Comparison of ENCODE assay signal across 10 cellular contexts in the genomic region with DNA sequence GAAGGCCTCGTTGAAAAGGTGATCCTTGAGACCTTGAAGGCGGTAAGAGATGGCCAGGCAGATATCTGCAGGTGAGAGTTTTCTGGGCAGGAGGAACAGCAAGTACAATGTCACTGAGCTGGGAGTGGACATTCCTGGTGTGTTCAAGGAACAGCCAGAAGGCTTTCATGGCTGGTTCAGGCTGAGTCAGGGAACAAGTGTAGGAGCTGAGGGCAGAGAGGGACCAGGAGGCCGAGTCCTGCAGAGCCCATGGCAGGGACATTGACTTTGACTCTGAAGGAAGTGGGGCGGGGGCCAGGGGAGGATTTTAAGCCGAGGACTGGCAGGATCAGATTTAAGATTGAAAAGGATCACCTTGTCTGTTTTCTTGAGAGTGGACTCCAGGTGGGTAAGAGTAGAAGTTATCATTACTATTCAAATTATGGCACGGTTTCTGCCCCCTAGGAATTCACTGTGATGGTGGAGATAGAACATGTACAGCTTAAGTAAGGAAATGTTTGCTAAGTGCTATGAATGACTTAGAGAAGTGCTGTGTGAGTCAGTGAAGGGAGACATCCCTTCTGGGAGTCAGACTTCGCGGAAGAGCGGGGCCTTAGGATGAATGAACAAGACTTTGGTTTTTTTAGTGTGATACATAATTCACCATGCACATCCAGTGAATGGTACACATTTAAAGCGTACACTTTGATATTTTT.
"Had no signal": no experiment of that assay in that cellular context is flagged by ENCODE, and none has a peak within 500 bp of the region (broad histone marks: within the 10 kb centered on the region; RNA-seq: fewer than 3 reads in every experiment).

No MANE protein-coding gene starts in this region.

- H3K36me3 Mint-ChIP-seq: stimulated activated naive B cell treated with anti-CD40 and anti-IgM and Interleukin-4, amounts not matched to agents 10 μg/mL and 1 μg/mL and 100 μg/mL, for 72 hours had no signal

- H3K4me1 Mint-ChIP-seq: activated T-helper 17 cell treated with anti-CD3 and anti-CD28 coated beads, Interleukin-2, amount 50 U/mL, for 72 hours; stimulated activated naive B cell treated with anti-CD40 and anti-IgM and Interleukin-4, amounts not matched to agents 10 μg/mL and 1 μg/mL and 100 μg/mL, for 72 hours had no signal

- FAIRE-seq: pancreas had no signal

- H3K27me3 Mint-ChIP-seq: stimulated activated naive B cell treated with anti-CD40 and anti-IgM and Interleukin-4, amounts not matched to agents 10 μg/mL and 1 μg/mL and 100 μg/mL, for 72 hours had no signal

- H3K27ac Mint-ChIP-seq: activated T-helper 17 cell treated with anti-CD3 and anti-CD28 coated beads, Interleukin-2, amount 50 U/mL, for 72 hours; stimulated activated naive B cell treated with anti-CD40 and anti-IgM and Interleukin-4, amounts not matched to agents 10 μg/mL and 1 μg/mL and 100 μg/mL, for 72 hours had no signal

- H3K4me3 Mint-ChIP-seq: activated T-helper 17 cell treated with anti-CD3 and anti-CD28 coated beads, Interleukin-2, amount 50 U/mL, for 72 hours; stimulated activated naive B cell treated with anti-CD40 and anti-IgM and Interleukin-4, amounts not matched to agents 10 μg/mL and 1 μg/mL and 100 μg/mL, for 72 hours had no signal

- H3K9me3 Mint-ChIP-seq: activated T-helper 17 cell treated with anti-CD3 and anti-CD28 coated beads, Interleukin-2, amount 50 U/mL, for 72 hours; stimulated activated naive B cell treated with anti-CD40 and anti-IgM and Interleukin-4, amounts not matched to agents 10 μg/mL and 1 μg/mL and 100 μg/mL, for 72 hours had no signal

- DNase-seq: activated CD4-positive, CD25-positive, alpha-beta regulatory T cell treated with anti-CD3 and anti-CD28 coated beads, Interleukin-2, amount 50 U/mL, for 72 hours; activated naive CD4-positive, alpha-beta T cell treated with Interleukin-2 at 50 U/mL for 16 hours; activated T-cell treated with anti-CD3 and anti-CD28 coated beads for 4 hours; esophagus squamous epithelium; left cardiac atrium; midbrain; pancreas; stimulated activated CD4-positive, alpha-beta T cell treated with anti-CD3 and anti-CD28 coated beads, Interleukin-2, amount 100 ng/mL, for 48 hours; stimulated activated naive B cell treated with anti-CD40 and anti-IgM and Interleukin-4, amounts not matched to agents 10 μg/mL and 1 μg/mL and 100 μg/mL, for 72 hours had no signal

- ATAC-seq: activated T-helper 17 cell treated with anti-CD3 and anti-CD28 coated beads, Interleukin-2, amount 50 U/mL, for 72 hours; left cardiac atrium; pancreas; stimulated activated naive B cell treated with anti-CD40 and anti-IgM and Interleukin-4, amounts not matched to agents 10 μg/mL and 1 μg/mL and 100 μg/mL, for 72 hours had no signal
